In the genomic region with DNA sequence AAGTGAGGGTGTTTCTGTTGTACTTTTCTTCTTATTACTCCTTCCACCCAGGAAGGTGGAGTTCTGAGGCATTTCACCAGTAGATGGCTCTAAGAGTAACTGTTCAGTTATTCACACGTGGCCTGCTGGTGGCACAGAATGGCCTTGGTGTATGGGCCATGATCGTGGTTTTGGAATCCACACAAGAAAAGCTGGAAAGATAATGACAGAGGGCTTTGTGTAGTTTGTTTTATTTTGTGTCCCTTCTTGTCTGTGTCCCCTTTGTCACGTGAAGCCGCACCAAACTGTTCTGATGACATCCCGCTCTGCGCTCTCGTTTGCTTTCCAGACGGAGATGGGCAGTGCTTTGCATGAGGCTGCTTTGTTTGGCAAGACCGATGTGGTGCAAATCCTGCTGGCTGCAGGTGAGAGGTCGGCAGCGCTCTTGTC, we compare ENCODE assay signal across 7 cellular contexts.
DNase-seq lines count a peak whose midpoint lies in the region; ATAC-seq and TF ChIP-seq lines count a peak whose summit lies in the region.

No MANE protein-coding gene starts in this region.

- no peak for TF ChIP-seq POLR2A in vagina (IDR thresholded peaks at IDR 0.05)

- peak; percentile 61 for ATAC-seq in esophagus mucosa
- no peak for ATAC-seq in GM21515 (IDR thresholded peaks at IDR 0.05; ENCODE audit: unreplicated experiment)

- no peaks in the 10 kb centered on the region for H3K9me3 ChIP-seq in vagina

- intact Hi-C loops in vagina (cut with DNase I): no loop called here

- peaks cover 0 to 31% of the 10 kb centered on the region in 2 donors for H3K36me3 ChIP-seq in vagina

- TF ChIP-seq CTCF in GM20000 (IDR thresholded peaks at IDR 0.05; ENCODE audit: extremely low read depth, missing control alignments) (no peak), retinal pigment epithelial cell (conservative IDR thresholded peaks at IDR 0.05; ENCODE audit: low read depth, low read length) (peak; percentile 45), vagina (IDR thresholded peaks at IDR 0.05) (no peak)

- no peak overlapping the region for H3K4me3 ChIP-seq in retinal pigment epithelial cell (ENCODE audit: low read length)
- H3K4me3 ChIP-seq in vagina: no peak overlapping the region

- no peaks in the 10 kb centered on the region for H3K27me3 ChIP-seq in vagina

- H3K4me1 ChIP-seq in vagina: no peaks in the 10 kb centered on the region

- peak; percentile 21 for DNase-seq in GM20000 (ENCODE audit: low spot score)
- DNase-seq in NCI-H460 (ENCODE audit: extremely low read depth, low read depth): peak; percentile 19
- no peak for DNase-seq in retinal pigment epithelial cell (ENCODE audit: low read depth)
- DNase-seq in vagina (ENCODE audit: extremely low spot score in 2 of 2): no peak
- DNase-seq in NCI-H1105 treated with DMSO at 0.1 percent for 48 hours (lab: John Stamatoyannopoulos, UW): no peak

- no peak overlapping the region for H3K27ac ChIP-seq in vagina

Comparison
In these comparisons a context has a peak if more than half of its experiments do, and no peak if none do; other contexts are left out.
1. DNase-seq: peak in GM20000 (single experiment) and NCI-H460 (single experiment); none in retinal pigment epithelial cell (single experiment), vagina (0 of 2) and NCI-H1105 treated with DMSO at 0.1 percent for 48 hours (single experiment).